1 cellular context compared by ENCODE assay signal in genomic region chr2:95314964-95315611, GRCh38.
TF ChIP-seq lines count a peak whose summit lies in the region.

No MANE protein-coding gene starts in this region.

TF ChIP-seq in A549, 52 proteins besides CTCF, POLR2A, EP300 and RAD21 (continued from another document):
- no peak for TF ChIP-seq ELK1 (IDR thresholded peaks at IDR 0.05; ENCODE audit: low read depth, low read length)
TF ChIP-seq in A549: peak in this region for 0.
